In genomic region chrX:103817502-103817901, GRCh38 we compare ENCODE assay signal across 8 cellular contexts. TPM values are rescaled to one million over a fixed set of nuclear protein-coding genes. Genes with fewer than 3 reads are reported as not detected.
DNase-seq lines count a peak whose midpoint lies in the region; ATAC-seq and TF ChIP-seq lines count a peak whose summit lies in the region.

No MANE protein-coding gene starts in this region.

- H3K27ac Mint-ChIP-seq in activated naive CD4-positive, alpha-beta T cell treated with anti-CD3 and anti-CD28 coated beads, Interleukin-2, amount 10 ng/mL, durations not matched to agents 7 days and 5 days: no peak overlapping the region
- H3K27ac Mint-ChIP-seq in chondrocyte (ENCODE audit: unreplicated experiment): no peak overlapping the region

- no peaks in the 10 kb centered on the region for H3K27me3 Mint-ChIP-seq in activated naive CD4-positive, alpha-beta T cell treated with anti-CD3 and anti-CD28 coated beads, Interleukin-2, amount 10 ng/mL, durations not matched to agents 7 days and 5 days
- H3K27me3 Mint-ChIP-seq in chondrocyte (ENCODE audit: low read depth): peaks cover 11% of the 10 kb centered on the region

- DNase-seq in activated naive CD4-positive, alpha-beta T cell treated with anti-CD3 and anti-CD28 coated beads, Interleukin-2, amount 10 ng/mL, durations not matched to agents 7 days and 5 days: peak; percentile 22
- no peak for DNase-seq in activated naive CD4-positive, alpha-beta T cell (lab: John Stamatoyannopoulos, UW)
- DNase-seq in NCI-H82 treated with DMSO at 0.1 percent for 48 hours (lab: John Stamatoyannopoulos, UW; ENCODE audit: unreplicated experiment) (peak; percentile 66), chondrocyte (ENCODE audit: low spot score) (no peak), middle frontal gyrus (ENCODE audit: extremely low spot score, low spot score) (peak; percentile 53)
- no peak for DNase-seq in activated CD8-positive, alpha-beta memory T cell treated with anti-CD3 and anti-CD28 coated beads, Interleukin-2, amount 50 U/mL, for 48 hours

- peak; percentile 90 for TF ChIP-seq CTCF in chondrocyte (IDR thresholded peaks at IDR 0.05)

- CTCF ChIA-PET in activated naive CD4-positive, alpha-beta T cell treated with anti-CD3 and anti-CD28 coated beads, Interleukin-2, amount 10 ng/mL, durations not matched to agents 7 days and 5 days (lab: Charles Lee): interaction anchor here (0.6 to 1.1 kb wide), 2 partner anchors 9 to 24 kb away, joined by 3 read pairs; no protein-coding TSS in a partner anchor

- no peaks in the 10 kb centered on the region for H3K36me3 Mint-ChIP-seq in activated naive CD4-positive, alpha-beta T cell treated with anti-CD3 and anti-CD28 coated beads, Interleukin-2, amount 10 ng/mL, durations not matched to agents 7 days and 5 days
- no peaks in the 10 kb centered on the region for H3K36me3 Mint-ChIP-seq in chondrocyte (ENCODE audit: low read depth)

- no peaks in the 10 kb centered on the region for H3K9me3 Mint-ChIP-seq in activated naive CD4-positive, alpha-beta T cell treated with anti-CD3 and anti-CD28 coated beads, Interleukin-2, amount 10 ng/mL, durations not matched to agents 7 days and 5 days
- no peaks in the 10 kb centered on the region for H3K9me3 Mint-ChIP-seq in chondrocyte (ENCODE audit: low read depth)

- ATAC-seq in HG03175 (IDR thresholded peaks at IDR 0.05; ENCODE audit: unreplicated experiment) (peak; percentile 59), HG02840 (IDR thresholded peaks at IDR 0.05; ENCODE audit: low FRiP score, unreplicated experiment) (no peak)

- no peak overlapping the region for H3K4me3 Mint-ChIP-seq in activated naive CD4-positive, alpha-beta T cell treated with anti-CD3 and anti-CD28 coated beads, Interleukin-2, amount 10 ng/mL, durations not matched to agents 7 days and 5 days
- H3K4me3 Mint-ChIP-seq in chondrocyte (ENCODE audit: unreplicated experiment): no peak overlapping the region

- H3K4me1 Mint-ChIP-seq in activated naive CD4-positive, alpha-beta T cell treated with anti-CD3 and anti-CD28 coated beads, Interleukin-2, amount 10 ng/mL, durations not matched to agents 7 days and 5 days: no peaks in the 10 kb centered on the region
- H3K4me1 Mint-ChIP-seq in chondrocyte (ENCODE audit: low read depth): no peaks in the 10 kb centered on the region

RNA-seq across cellular contexts. Expression of gene RAB9B, which starts 14.6 kb away (rescaled TPM):
- 2.6 to 4.1 TPM (median 2.7 TPM) in 3 replicates for total RNA-seq in chondrocyte

RNA-seq across cellular contexts. Expression of gene PLP1, which starts 40.9 kb away (rescaled TPM):
- 0.77 to 1.2 TPM (median 1.1 TPM) in 3 replicates for total RNA-seq in chondrocyte

Comparison
In these comparisons a context has a peak if more than half of its experiments do, and no peak if none do; other contexts are left out.
1. DNase-seq: peak in activated naive CD4-positive, alpha-beta T cell treated with anti-CD3 and anti-CD28 coated beads, Interleukin-2, amount 10 ng/mL, durations not matched to agents 7 days and 5 days (single experiment), NCI-H82 treated with DMSO at 0.1 percent for 48 hours (single experiment) and middle frontal gyrus (single experiment); none in activated naive CD4-positive, alpha-beta T cell (0 of 4), chondrocyte (single experiment) and activated CD8-positive, alpha-beta memory T cell treated with anti-CD3 and anti-CD28 coated beads, Interleukin-2, amount 50 U/mL, for 48 hours (single experiment).